In the genomic region with DNA sequence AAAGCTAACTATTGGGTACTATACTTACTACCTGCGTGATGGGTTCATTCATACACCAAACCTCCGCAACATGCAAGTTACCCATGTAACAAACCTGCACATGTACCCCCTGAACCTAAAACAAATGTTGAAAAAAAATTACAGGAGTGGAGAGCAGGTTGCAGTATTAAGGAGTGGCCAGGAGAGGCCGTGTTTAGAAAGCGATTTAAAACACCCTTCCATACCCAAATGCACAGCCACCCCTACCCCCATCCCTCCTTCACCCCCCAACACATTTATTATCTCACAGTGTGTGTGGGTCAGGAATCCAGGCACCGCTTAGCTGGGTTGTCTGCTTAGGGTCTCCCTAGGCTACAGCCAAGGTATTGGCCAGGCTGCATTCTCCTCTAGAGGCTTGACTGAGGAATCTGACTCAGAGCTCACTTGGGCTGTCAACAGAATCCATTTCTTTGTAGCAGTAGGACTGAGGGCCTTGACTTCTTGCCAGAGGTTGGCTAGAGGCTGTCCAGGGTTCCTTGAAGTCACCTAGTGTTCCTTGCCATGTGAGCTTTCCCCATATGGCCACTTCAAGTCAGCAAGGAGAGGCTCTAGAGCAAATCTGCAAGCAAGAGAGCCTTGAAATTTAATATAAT, we compare ENCODE assay signal across 8 cellular contexts.
A peak's percentile ranks its signal among the peaks of the same experiment; 100 is the strongest.
DNase-seq lines count a peak whose midpoint lies in the region; ATAC-seq and TF ChIP-seq lines count a peak whose summit lies in the region.
"Not testable (repeated sequence)": the region's sequence is repeated elsewhere in the genome, so short reads cannot be mapped to it uniquely, and the experiment has no call there.

No MANE protein-coding gene starts in this region.

- 0 out of 2 replicates have a peak overlapping the region, but pooled peaks have one; percentile 33 for H2AFZ ChIP-seq in OCI-LY7 (ENCODE audit: low read length)

- not testable (repeated sequence) for H3K9me3 Mint-ChIP-seq in CD4-positive, alpha-beta T cell; activated CD8-positive, alpha-beta T cell treated with anti-CD3 and anti-CD28 coated beads for 36 hours; naive thymus-derived CD8-positive, alpha-beta T cell; stimulated activated naive B cell treated with anti-CD40 and anti-IgM and Interleukin-4, amounts not matched to agents 10 μg/mL and 1 μg/mL and 100 μg/mL, for 72 hours

- not testable (repeated sequence) for H3K27ac Mint-ChIP-seq in CD4-positive, alpha-beta T cell; activated CD8-positive, alpha-beta T cell treated with anti-CD3 and anti-CD28 coated beads for 36 hours; naive thymus-derived CD8-positive, alpha-beta T cell; stimulated activated naive B cell treated with anti-CD40 and anti-IgM and Interleukin-4, amounts not matched to agents 10 μg/mL and 1 μg/mL and 100 μg/mL, for 72 hours

- not testable (repeated sequence) for DNase-seq in CD4-positive, alpha-beta T cell; OCI-LY7 (ENCODE audit: low spot score); activated CD8-positive, alpha-beta T cell treated with anti-CD3 and anti-CD28 coated beads for 36 hours; foreskin keratinocyte; left cardiac atrium; right lobe of liver; naive thymus-derived CD8-positive, alpha-beta T cell; stimulated activated naive B cell treated with anti-CD40 and anti-IgM and Interleukin-4, amounts not matched to agents 10 μg/mL and 1 μg/mL and 100 μg/mL, for 72 hours

- H3K36me3 ChIP-seq in OCI-LY7 (ENCODE audit: insufficient read depth, low read length); right lobe of liver: not testable (repeated sequence)

- not testable (repeated sequence) for TF ChIP-seq CTCF in CD4-positive, alpha-beta T cell (IDR thresholded peaks at IDR 0.05); OCI-LY7 (conservative IDR thresholded peaks at IDR 0.05; ENCODE audit: low read length); activated CD8-positive, alpha-beta T cell treated with anti-CD3 and anti-CD28 coated beads for 36 hours (IDR thresholded peaks at IDR 0.05); foreskin keratinocyte (conservative IDR thresholded peaks at IDR 0.05); right lobe of liver (IDR thresholded peaks at IDR 0.05)

- ATAC-seq in CD4-positive, alpha-beta T cell (ENCODE audit: poor library complexity): peak; percentile 51
- peak; percentile 55 for ATAC-seq in activated CD8-positive, alpha-beta T cell treated with anti-CD3 and anti-CD28 coated beads for 36 hours
- ATAC-seq in foreskin keratinocyte: peak; percentile 26
- ATAC-seq in left cardiac atrium: peak; percentile 29 to 73
- peak; percentile 66 to 78 (median 70) for ATAC-seq in right lobe of liver
- peak; percentile 35 to 42 for ATAC-seq in naive thymus-derived CD8-positive, alpha-beta T cell
- peak; percentile 53 to 56 for ATAC-seq in stimulated activated naive B cell treated with anti-CD40 and anti-IgM and Interleukin-4, amounts not matched to agents 10 μg/mL and 1 μg/mL and 100 μg/mL, for 72 hours (replicated peaks)

- CTCF ChIA-PET in CD4-positive, alpha-beta T cell (lab: Charles Lee); OCI-LY7 (lab: Charles Lee; ENCODE audit: unreplicated experiment); activated CD8-positive, alpha-beta T cell treated with anti-CD3 and anti-CD28 coated beads for 36 hours (lab: Charles Lee): not testable (repeated sequence)

- H3K4me1 ChIP-seq in OCI-LY7 (ENCODE audit: insufficient read depth, low read length, poor library complexity, severe bottlenecking); foreskin keratinocyte; right lobe of liver: not testable (repeated sequence)

- H3K4me3 ChIP-seq in OCI-LY7 (ENCODE audit: low read depth, low read length, poor library complexity, severe bottlenecking); right lobe of liver: not testable (repeated sequence)

- H3K4me3 Mint-ChIP-seq in CD4-positive, alpha-beta T cell; activated CD8-positive, alpha-beta T cell treated with anti-CD3 and anti-CD28 coated beads for 36 hours; naive thymus-derived CD8-positive, alpha-beta T cell; stimulated activated naive B cell treated with anti-CD40 and anti-IgM and Interleukin-4, amounts not matched to agents 10 μg/mL and 1 μg/mL and 100 μg/mL, for 72 hours: not testable (repeated sequence)

- H3K9me2 ChIP-seq in OCI-LY7 (ENCODE audit: insufficient read depth, low read length): not testable (repeated sequence)

- H3K36me3 Mint-ChIP-seq in CD4-positive, alpha-beta T cell (ENCODE audit: low read depth); activated CD8-positive, alpha-beta T cell treated with anti-CD3 and anti-CD28 coated beads for 36 hours (ENCODE audit: low read depth); naive thymus-derived CD8-positive, alpha-beta T cell; stimulated activated naive B cell treated with anti-CD40 and anti-IgM and Interleukin-4, amounts not matched to agents 10 μg/mL and 1 μg/mL and 100 μg/mL, for 72 hours: not testable (repeated sequence)

- not testable (repeated sequence) for H3K79me2 ChIP-seq in OCI-LY7 (ENCODE audit: insufficient read depth, low read depth, low read length)

- not testable (repeated sequence) for H4K20me1 ChIP-seq in OCI-LY7 (ENCODE audit: insufficient read depth, low read length)

- not testable (repeated sequence) for H3K4me1 Mint-ChIP-seq in CD4-positive, alpha-beta T cell (ENCODE audit: low read depth); activated CD8-positive, alpha-beta T cell treated with anti-CD3 and anti-CD28 coated beads for 36 hours (ENCODE audit: low read depth); naive thymus-derived CD8-positive, alpha-beta T cell; stimulated activated naive B cell treated with anti-CD40 and anti-IgM and Interleukin-4, amounts not matched to agents 10 μg/mL and 1 μg/mL and 100 μg/mL, for 72 hours

- POLR2A ChIA-PET in CD4-positive, alpha-beta T cell (lab: Charles Lee); OCI-LY7 (lab: Charles Lee); activated CD8-positive, alpha-beta T cell treated with anti-CD3 and anti-CD28 coated beads for 36 hours (lab: Charles Lee); naive thymus-derived CD8-positive, alpha-beta T cell (lab: Charles Lee): not testable (repeated sequence)

- not testable (repeated sequence) for BruUV-seq in OCI-LY7 (replicated peaks; lab: Mats Ljungman, UMichigan)

- not testable (repeated sequence) for H3K27ac ChIP-seq in CD4-positive, alpha-beta T cell (ENCODE audit: low read depth, low read length); foreskin keratinocyte; right lobe of liver
- H3K27ac ChIP-seq in OCI-LY7 (ENCODE audit: low read depth, low read length, poor library complexity, severe bottlenecking): peak overlapping the region; percentile 25

- not testable (repeated sequence) for H3K27me3 ChIP-seq in CD4-positive, alpha-beta T cell (ENCODE audit: control insufficient read depth, insufficient read depth, low read length); foreskin keratinocyte; right lobe of liver

- WGBS in right lobe of liver (ENCODE audit: insufficient coverage, low coverage, low lambda C conversion rate, missing lambda C conversion rate): no CpG with 5 or more reads among the region's 5 CpGs

- not testable (repeated sequence) for H3K27me3 Mint-ChIP-seq in CD4-positive, alpha-beta T cell; activated CD8-positive, alpha-beta T cell treated with anti-CD3 and anti-CD28 coated beads for 36 hours; naive thymus-derived CD8-positive, alpha-beta T cell; stimulated activated naive B cell treated with anti-CD40 and anti-IgM and Interleukin-4, amounts not matched to agents 10 μg/mL and 1 μg/mL and 100 μg/mL, for 72 hours

- intact Hi-C loops in CD4-positive, alpha-beta T cell (cut with DNase I, micrococcal nuclease); OCI-LY7 (cut with micrococcal nuclease; ENCODE audit: unreplicated experiment); activated CD8-positive, alpha-beta T cell treated with anti-CD3 and anti-CD28 coated beads for 36 hours (cut with micrococcal nuclease); left cardiac atrium (cut with DNase I); right lobe of liver (cut with DNase I): not testable (repeated sequence)

- TF ChIP-seq POLR2A in right lobe of liver (IDR thresholded peaks at IDR 0.05): not testable (repeated sequence)

- H3K9me3 ChIP-seq in CD4-positive, alpha-beta T cell (ENCODE audit: control insufficient read depth, low read length); OCI-LY7 (ENCODE audit: low read length); right lobe of liver: not testable (repeated sequence)

- H3K4me2 ChIP-seq in OCI-LY7 (ENCODE audit: low read length): not testable (repeated sequence)
